In genomic region chr4:153296424-153296823, GRCh38 we compare ENCODE assay signal across 1 cellular context.
TF ChIP-seq lines count a peak whose summit lies in the region.

No MANE protein-coding gene starts in this region.

TF ChIP-seq in GM23338, 12 proteins besides CTCF, POLR2A, EP300 and RAD21 (continued from another document):
- TF ChIP-seq CREB1 (CRISPR knock-in tag; IDR thresholded peaks at IDR 0.05; ENCODE audit: low read depth) (no peak), POLR2AphosphoS5 (IDR thresholded peaks at IDR 0.05; ENCODE audit: low read depth) (no peak), JUNB (IDR thresholded peaks at IDR 0.05; ENCODE audit: unreplicated experiment) (no peak), ZNF331 (CRISPR knock-in tag; IDR thresholded peaks at IDR 0.05; ENCODE audit: low read depth) (no peak), REST (IDR thresholded peaks at IDR 0.05; ENCODE audit: unreplicated experiment) (no peak), STAT1 (IDR thresholded peaks at IDR 0.05; ENCODE audit: unreplicated experiment) (no peak), NANOG (IDR thresholded peaks at IDR 0.05; ENCODE audit: borderline replicate concordance) (no peak)
- TF ChIP-seq, protein P1, sequence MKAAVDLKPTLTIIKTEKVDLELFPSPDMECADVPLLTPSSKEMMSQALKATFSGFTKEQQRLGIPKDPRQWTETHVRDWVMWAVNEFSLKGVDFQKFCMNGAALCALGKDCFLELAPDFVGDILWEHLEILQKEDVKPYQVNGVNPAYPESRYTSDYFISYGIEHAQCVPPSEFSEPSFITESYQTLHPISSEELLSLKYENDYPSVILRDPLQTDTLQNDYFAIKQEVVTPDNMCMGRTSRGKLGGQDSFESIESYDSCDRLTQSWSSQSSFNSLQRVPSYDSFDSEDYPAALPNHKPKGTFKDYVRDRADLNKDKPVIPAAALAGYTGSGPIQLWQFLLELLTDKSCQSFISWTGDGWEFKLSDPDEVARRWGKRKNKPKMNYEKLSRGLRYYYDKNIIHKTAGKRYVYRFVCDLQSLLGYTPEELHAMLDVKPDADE (IDR thresholded peaks at IDR 0.05) = no peak
